Comparison of ENCODE assay signal across 8 cellular contexts in the genomic region with DNA sequence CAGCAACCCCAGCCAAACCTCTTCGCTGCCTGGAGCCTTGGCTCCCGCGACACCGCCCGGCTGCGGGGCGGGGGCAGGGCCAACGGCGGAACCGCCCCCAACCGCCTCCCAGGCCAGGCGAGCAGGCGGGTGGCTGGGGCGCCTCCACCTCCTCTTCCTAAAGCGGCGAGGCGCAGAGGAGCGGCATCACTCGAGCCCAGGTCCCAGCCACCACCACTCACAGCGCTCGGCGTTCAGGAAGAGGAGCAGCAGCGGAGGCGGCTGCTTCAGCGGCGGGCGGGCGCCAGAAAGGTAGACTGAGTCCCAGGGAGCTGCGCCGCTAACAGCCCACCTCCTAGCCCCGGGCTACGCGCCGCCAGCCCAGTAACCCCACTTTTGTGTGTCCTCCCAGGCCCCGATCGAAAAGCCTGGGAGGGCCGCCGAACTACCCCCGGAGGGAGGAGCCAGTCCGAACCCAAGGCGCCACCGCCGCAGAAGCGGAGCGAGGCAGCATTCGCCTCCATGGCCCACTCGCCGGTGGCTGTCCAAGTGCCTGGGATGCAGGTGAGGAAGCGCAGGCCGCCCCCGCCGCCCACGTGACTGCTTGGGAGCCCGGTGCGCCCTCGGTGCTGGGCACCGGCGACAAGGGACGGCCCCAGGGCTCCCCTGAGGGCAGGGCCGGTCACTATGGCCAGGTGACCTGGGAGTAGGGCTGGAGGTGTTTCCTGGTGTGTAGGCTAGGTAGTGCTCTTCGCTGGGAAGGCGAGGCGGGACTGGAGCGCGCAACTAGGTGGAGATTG. TPM values are rescaled to one million over a fixed set of nuclear protein-coding genes. Genes with fewer than 3 reads are reported as not detected.
DNase-seq lines count a peak whose midpoint lies in the region; ATAC-seq and TF ChIP-seq lines count a peak whose summit lies in the region.

Gene STK26 (plus strand): TSS at position 186 of the 779 bp plus-strand sequence. CDS start 316 bp downstream, at position 502.

- TF ChIP-seq CTCF in neural progenitor cell (IDR thresholded peaks at IDR 0.05) = no peak

- intact Hi-C loops in activated T-helper 1 cell treated with anti-CD3 and anti-CD28 coated beads, Interleukin-12 subunit alpha, Interleukin-12 subunit beta, Interleukin-2, Interleukin-4 antibody, amounts not matched to agents 30 ng/mL and 10 ng/mL and 1 ng/mL, durations not matched to agents 14 hours and 24 hours and 36 hours (cut with micrococcal nuclease) = loop anchor here (2.0 to 10.0 kb wide), 4 partner anchors 23 to 461 kb away; partner anchors contain the start of gene MBNL3

- no peak within 1 kb of the TSS for H2AFZ ChIP-seq in neural progenitor cell (replicated peaks)

- no peaks in the 10 kb centered on the region for H3K4me1 ChIP-seq in neural progenitor cell

- peak within 1 kb of the TSS; percentile 86 for H3K4me2 ChIP-seq in neural progenitor cell

- peak; percentile 77 for ATAC-seq in GM21367 (IDR thresholded peaks at IDR 0.05; ENCODE audit: unreplicated experiment)

- peaks cover 31% of the 10 kb centered on the region for H3K4me1 Mint-ChIP-seq in activated T-helper 1 cell treated with anti-CD3 and anti-CD28 coated beads, Interleukin-12 subunit alpha, Interleukin-12 subunit beta, Interleukin-2, Interleukin-4 antibody, amounts not matched to agents 30 ng/mL and 10 ng/mL and 1 ng/mL, durations not matched to agents 14 hours and 24 hours and 36 hours (ENCODE audit: low read depth)
- H3K4me1 Mint-ChIP-seq in neural progenitor cell = peaks cover 21% of the 10 kb centered on the region

- peaks cover 48% of the 10 kb centered on the region for H3K79me2 ChIP-seq in neural progenitor cell (ENCODE audit: low read depth)

- no peak within 1 kb of the TSS for H3K9ac ChIP-seq in neural progenitor cell

- no peaks in the 10 kb centered on the region for H3K36me3 ChIP-seq in neural progenitor cell

- H3F3A ChIP-seq in neural progenitor cell (ENCODE audit: low read depth) = no peaks in the 10 kb centered on the region

- no peaks in the 10 kb centered on the region for H3K27me3 Mint-ChIP-seq in activated T-helper 1 cell treated with anti-CD3 and anti-CD28 coated beads, Interleukin-12 subunit alpha, Interleukin-12 subunit beta, Interleukin-2, Interleukin-4 antibody, amounts not matched to agents 30 ng/mL and 10 ng/mL and 1 ng/mL, durations not matched to agents 14 hours and 24 hours and 36 hours (ENCODE audit: insufficient read depth)
- H3K27me3 Mint-ChIP-seq in neural progenitor cell (ENCODE audit: insufficient read depth, low read depth) = peaks cover 5% of the 10 kb centered on the region

- peak within 1 kb of the TSS; percentile 70 for H3K4me3 ChIP-seq in neural progenitor cell

- H3K27ac Mint-ChIP-seq in activated T-helper 1 cell treated with anti-CD3 and anti-CD28 coated beads, Interleukin-12 subunit alpha, Interleukin-12 subunit beta, Interleukin-2, Interleukin-4 antibody, amounts not matched to agents 30 ng/mL and 10 ng/mL and 1 ng/mL, durations not matched to agents 14 hours and 24 hours and 36 hours = peak within 1 kb of the TSS; percentile 92
- H3K27ac Mint-ChIP-seq in neural progenitor cell = peak within 1 kb of the TSS; percentile 99

- peaks cover 9% of the 10 kb centered on the region for H3K36me3 Mint-ChIP-seq in activated T-helper 1 cell treated with anti-CD3 and anti-CD28 coated beads, Interleukin-12 subunit alpha, Interleukin-12 subunit beta, Interleukin-2, Interleukin-4 antibody, amounts not matched to agents 30 ng/mL and 10 ng/mL and 1 ng/mL, durations not matched to agents 14 hours and 24 hours and 36 hours (ENCODE audit: low read depth)
- peaks cover 4% of the 10 kb centered on the region for H3K36me3 Mint-ChIP-seq in neural progenitor cell

- H4K20me1 ChIP-seq in neural progenitor cell (ENCODE audit: low read depth) = no peaks in the 10 kb centered on the region

- H3K9me3 ChIP-seq in neural progenitor cell (ENCODE audit: low read depth) = no peaks in the 10 kb centered on the region

- peak within 1 kb of the TSS; percentile 80 for H3K27ac ChIP-seq in neural progenitor cell

- DNase-seq in DMS 273 treated with DMSO at 0.1 percent for 48 hours (lab: John Stamatoyannopoulos, UW) (peak; percentile 68), HT1080 (ENCODE audit: low read depth) (peak; percentile 78), fibroblast of peridontal ligament (ENCODE audit: extremely low read depth) (peak; percentile 35), neural progenitor cell (ENCODE audit: low spot score) (peak; percentile 88), stromal cell of bone marrow (ENCODE audit: low read depth) (peak; percentile 38)
- peak; percentile 75 for DNase-seq in activated T-helper 1 cell treated with anti-CD3 and anti-CD28 coated beads, Interleukin-12 subunit alpha, Interleukin-12 subunit beta, Interleukin-2, Interleukin-4 antibody, amounts not matched to agents 30 ng/mL and 10 ng/mL and 1 ng/mL, durations not matched to agents 14 hours and 24 hours and 36 hours (ENCODE audit: low spot score)

- no peaks in the 10 kb centered on the region for H3K27me3 ChIP-seq in neural progenitor cell

- H3K4me3 Mint-ChIP-seq in activated T-helper 1 cell treated with anti-CD3 and anti-CD28 coated beads, Interleukin-12 subunit alpha, Interleukin-12 subunit beta, Interleukin-2, Interleukin-4 antibody, amounts not matched to agents 30 ng/mL and 10 ng/mL and 1 ng/mL, durations not matched to agents 14 hours and 24 hours and 36 hours = peak within 1 kb of the TSS; percentile 94
- peak within 1 kb of the TSS; percentile 100 for H3K4me3 Mint-ChIP-seq in neural progenitor cell

- no peaks in the 10 kb centered on the region for H3K9me3 Mint-ChIP-seq in activated T-helper 1 cell treated with anti-CD3 and anti-CD28 coated beads, Interleukin-12 subunit alpha, Interleukin-12 subunit beta, Interleukin-2, Interleukin-4 antibody, amounts not matched to agents 30 ng/mL and 10 ng/mL and 1 ng/mL, durations not matched to agents 14 hours and 24 hours and 36 hours
- H3K9me3 Mint-ChIP-seq in neural progenitor cell = no peaks in the 10 kb centered on the region

TF ChIP-seq in PFSK-1, 5 proteins besides CTCF, POLR2A, EP300 and RAD21:
- TF ChIP-seq TAF1 (IDR thresholded peaks at IDR 0.05; ENCODE audit: borderline replicate concordance, insufficient read depth, low read length) = peak; percentile 68
- TF ChIP-seq FOXP2 (optimal IDR thresholded peaks at IDR 0.05; ENCODE audit: borderline replicate concordance, extremely low read depth, extremely low read length, insufficient read depth) = peak; percentile 37
- TF ChIP-seq, protein P1, sequence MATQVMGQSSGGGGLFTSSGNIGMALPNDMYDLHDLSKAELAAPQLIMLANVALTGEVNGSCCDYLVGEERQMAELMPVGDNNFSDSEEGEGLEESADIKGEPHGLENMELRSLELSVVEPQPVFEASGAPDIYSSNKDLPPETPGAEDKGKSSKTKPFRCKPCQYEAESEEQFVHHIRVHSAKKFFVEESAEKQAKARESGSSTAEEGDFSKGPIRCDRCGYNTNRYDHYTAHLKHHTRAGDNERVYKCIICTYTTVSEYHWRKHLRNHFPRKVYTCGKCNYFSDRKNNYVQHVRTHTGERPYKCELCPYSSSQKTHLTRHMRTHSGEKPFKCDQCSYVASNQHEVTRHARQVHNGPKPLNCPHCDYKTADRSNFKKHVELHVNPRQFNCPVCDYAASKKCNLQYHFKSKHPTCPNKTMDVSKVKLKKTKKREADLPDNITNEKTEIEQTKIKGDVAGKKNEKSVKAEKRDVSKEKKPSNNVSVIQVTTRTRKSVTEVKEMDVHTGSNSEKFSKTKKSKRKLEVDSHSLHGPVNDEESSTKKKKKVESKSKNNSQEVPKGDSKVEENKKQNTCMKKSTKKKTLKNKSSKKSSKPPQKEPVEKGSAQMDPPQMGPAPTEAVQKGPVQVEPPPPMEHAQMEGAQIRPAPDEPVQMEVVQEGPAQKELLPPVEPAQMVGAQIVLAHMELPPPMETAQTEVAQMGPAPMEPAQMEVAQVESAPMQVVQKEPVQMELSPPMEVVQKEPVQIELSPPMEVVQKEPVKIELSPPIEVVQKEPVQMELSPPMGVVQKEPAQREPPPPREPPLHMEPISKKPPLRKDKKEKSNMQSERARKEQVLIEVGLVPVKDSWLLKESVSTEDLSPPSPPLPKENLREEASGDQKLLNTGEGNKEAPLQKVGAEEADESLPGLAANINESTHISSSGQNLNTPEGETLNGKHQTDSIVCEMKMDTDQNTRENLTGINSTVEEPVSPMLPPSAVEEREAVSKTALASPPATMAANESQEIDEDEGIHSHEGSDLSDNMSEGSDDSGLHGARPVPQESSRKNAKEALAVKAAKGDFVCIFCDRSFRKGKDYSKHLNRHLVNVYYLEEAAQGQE (IDR thresholded peaks at IDR 0.05; ENCODE audit: insufficient read depth in 1 of 2, low read depth in 2 of 2, low read length in 2 of 2) = no peak
- TF ChIP-seq SIN3A (IDR thresholded peaks at IDR 0.05; ENCODE audit: borderline replicate concordance, insufficient read depth, low read length) = no peak
- peak; percentile 81 for TF ChIP-seq POLR2AphosphoS5 (IDR thresholded peaks at IDR 0.05; ENCODE audit: low read depth, low read length)

RNA-seq across cellular contexts. Expression of gene STK26, which starts in this region (rescaled TPM):
- total RNA-seq in HT1080 (2014; rRNA removed; shearing (Covaris generic)) = 25.2 and 26.3 TPM in 2 replicates
- polyA plus RNA-seq in HT1080 (2015; cell fraction: cytosol; rRNA removed) = 25.7 and 31.5 TPM in 2 replicates
- 35.7 and 40.5 TPM in 2 replicates for polyA plus RNA-seq in HT1080 (2015; cell fraction: nucleus; rRNA removed)
- 14.4 TPM for polyA plus RNA-seq in PFSK-1 (2012; ENCODE audit: insufficient read length, low read depth)
- total RNA-seq in activated T-helper 1 cell treated with anti-CD3 and anti-CD28 coated beads, Interleukin-12 subunit alpha, Interleukin-12 subunit beta, Interleukin-2, Interleukin-4 antibody, amounts not matched to agents 30 ng/mL and 10 ng/mL and 1 ng/mL, durations not matched to agents 14 hours and 24 hours and 36 hours = 57.1 and 59.3 TPM in 2 replicates
- 115 and 182 TPM in 2 replicates for total RNA-seq in neural progenitor cell (ENCODE audit: low replicate concordance)

Comparison
In these comparisons a context has a peak if more than half of its experiments do, and no peak if none do; other contexts are left out.
1. Peak in every context shown above with its lines: DNase-seq, ATAC-seq, H3K4me3 ChIP-seq and H3K27ac ChIP-seq.
2. DNase-seq: peak in every context shown above with its lines; median percentile 88 in neural progenitor cell; 78 in HT1080; 75 in activated T-helper 1 cell treated with anti-CD3 and anti-CD28 coated beads, Interleukin-12 subunit alpha, Interleukin-12 subunit beta, Interleukin-2, Interleukin-4 antibody, amounts not matched to agents 30 ng/mL and 10 ng/mL and 1 ng/mL, durations not matched to agents 14 hours and 24 hours and 36 hours; 68 in DMS 273 treated with DMSO at 0.1 percent for 48 hours; 38 in stromal cell of bone marrow; 35 in fibroblast of peridontal ligament.